Comparison of ENCODE assay signal across 27 cellular contexts in the genomic region with DNA sequence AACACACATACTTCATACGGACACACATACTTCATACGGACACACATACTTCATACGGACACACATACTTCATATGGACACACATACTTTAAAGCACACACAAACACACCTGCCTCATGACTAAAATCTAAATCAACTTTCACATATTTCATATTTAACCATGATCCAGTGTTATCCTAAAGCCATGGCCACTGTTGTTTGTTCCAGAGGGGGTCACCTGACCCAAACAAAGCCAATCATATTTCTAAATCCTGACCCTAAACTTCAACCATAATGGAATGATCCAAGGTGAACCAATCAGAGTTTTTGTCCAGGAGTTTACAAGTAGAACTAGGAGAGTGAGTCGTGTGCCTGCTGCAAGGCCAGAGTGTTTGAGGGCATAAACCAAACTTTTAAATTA.
"Had no signal": no experiment of that assay in that cellular context is flagged by ENCODE, and none has a peak within 500 bp of the region (broad histone marks: within the 10 kb centered on the region; RNA-seq: fewer than 3 reads in every experiment).

No MANE protein-coding gene starts in this region.

- H3K9me3 ChIP-seq: stomach, suprapubic skin, testis, thoracic aorta, thyroid gland, tibial artery, tibial nerve, transverse colon, upper lobe of left lung, upper lobe of right lung, uterus, vagina had no signal

- H3K4me1 ChIP-seq: suprapubic skin, testis, thyroid gland, tibial artery, tibial nerve, transverse colon, upper lobe of right lung, uterus, vagina had no signal

- H3K36me3 ChIP-seq: stomach, suprapubic skin, thoracic aorta, thyroid gland, tibial artery, tibial nerve, transverse colon, upper lobe of left lung, upper lobe of right lung, uterus, vagina had no signal

- H3K27ac ChIP-seq: suprapubic skin, testis, thoracic aorta, thyroid gland, tibial artery, tibial nerve, upper lobe of left lung, upper lobe of right lung, uterus, vagina had no signal

- FAIRE-seq: urothelium cell line had no signal

- DNase-seq: stimulated activated CD4-positive, alpha-beta T cell treated with anti-CD3 and anti-CD28 coated beads, Interleukin-2, amount 100 ng/mL, for 48 hours; stimulated activated CD4-positive, alpha-beta T cell treated with anti-CD3 and anti-CD28 coated beads, Interleukin-4, amount 100 ng/mL, for 1 hour; stimulated activated CD4-positive, alpha-beta T cell treated with anti-CD3 and anti-CD28 coated beads, Interleukin-4, amount 100 ng/mL, for 24 hours; stimulated activated CD4-positive, alpha-beta T cell treated with anti-CD3 and anti-CD28 coated beads, Interleukin-4, amount 100 ng/mL, for 4 hours; stimulated activated CD8-positive, alpha-beta memory T cell treated with anti-CD3 and anti-CD28 coated beads, Interleukin-4, amount 100 ng/mL, for 48 hours; stimulated activated naive B cell treated with anti-CD40 and anti-IgM and Interleukin-4, amounts not matched to agents 10 μg/mL and 1 μg/mL and 100 μg/mL, for 72 hours; stimulated activated naive CD4-positive, alpha-beta T cell; stimulated activated naive CD4-positive, alpha-beta T cell treated with Interleukin-2 at 50 U/mL for 16 hours; stimulated activated naive CD8-positive, alpha-beta T cell treated with anti-CD3 and anti-CD28 coated beads, Interleukin-15, amount 100 ng/mL, for 72 hours; stimulated activated naive CD8-positive, alpha-beta T cell treated with anti-CD3 and anti-CD28 coated beads, Interleukin-15, Interleukin-2, amounts not matched to agents 100 U/mL and 50 U/mL, for 24 hours; stomach; substantia nigra; testis; thyroid gland; tibial artery; transverse colon; trophoblast cell; upper lobe of left lung; upper lobe of right lung; uterus had no signal

- ATAC-seq: stimulated activated effector memory CD8-positive, alpha-beta T cell treated with anti-CD3 and anti-CD28 coated beads, Interleukin-12 subunit alpha, Interleukin-12 subunit beta, amount 100 ng/mL, for 72 hours; stimulated activated memory B cell treated with anti-CD40 and anti-IgM and Interleukin-4, amounts not matched to agents 10 μg/mL and 1 μg/mL and 100 μg/mL, for 72 hours; stimulated activated naive B cell treated with anti-CD40 and anti-IgM and Interleukin-4, amounts not matched to agents 10 μg/mL and 1 μg/mL and 100 μg/mL, for 72 hours; stimulated activated naive CD8-positive, alpha-beta T cell treated with anti-CD3 and anti-CD28 coated beads, Interleukin-15, amount 100 ng/mL, for 72 hours; stimulated activated naive CD8-positive, alpha-beta T cell treated with anti-CD3 and anti-CD28 coated beads, Interleukin-15, Interleukin-2, amounts not matched to agents 100 U/mL and 50 U/mL, for 24 hours; upper lobe of right lung had no signal

- H3K27me3 ChIP-seq: stomach, suprapubic skin, testis, thyroid gland, tibial artery, tibial nerve, transverse colon, upper lobe of left lung, upper lobe of right lung, uterus, vagina had no signal

- H3K4me3 ChIP-seq: stomach, suprapubic skin, testis, thoracic aorta, thyroid gland, tibial artery, tibial nerve, transverse colon, upper lobe of left lung, upper lobe of right lung, uterus, vagina had no signal
